Comparison of ENCODE assay signal across 8 cellular contexts in genomic region chr5:150488519-150489357, GRCh38. TPM values are rescaled to one million over a fixed set of nuclear protein-coding genes. Genes with fewer than 3 reads are reported as not detected.
DNase-seq lines count a peak whose midpoint lies in the region; ATAC-seq and TF ChIP-seq lines count a peak whose summit lies in the region.

No MANE protein-coding gene starts in this region.

- H3K9me3 Mint-ChIP-seq in type B pancreatic cell (no peaks in the 10 kb centered on the region), immature natural killer cell (no peaks in the 10 kb centered on the region)

- peaks cover 9% of the 10 kb centered on the region for H3K36me3 Mint-ChIP-seq in type B pancreatic cell
- no peaks in the 10 kb centered on the region for H3K36me3 Mint-ChIP-seq in immature natural killer cell

- DNase-seq in NB4 (ENCODE audit: low read depth) (peak; percentile 93), choroid plexus epithelial cell (ENCODE audit: low read depth) (peak; percentile 63), medulla oblongata (ENCODE audit: extremely low spot score) (peak; percentile 81), type B pancreatic cell (ENCODE audit: extremely low spot score, unreplicated experiment) (no peak), SHP77 treated with DMSO at 0.1 percent for 48 hours (lab: John Stamatoyannopoulos, UW) (no peak), immature natural killer cell (no peak)
- no peak for DNase-seq in stimulated activated CD4-positive, alpha-beta T cell treated with anti-CD3 and anti-CD28 coated beads, Interleukin-12 subunit alpha, Interleukin-12 subunit beta, amount 100 ng/mL, for 4 hours

- no peak for TF ChIP-seq CTCF in NB4 (IDR thresholded peaks at IDR 0.05; ENCODE audit: low read depth, low read length)
- TF ChIP-seq CTCF in choroid plexus epithelial cell (conservative IDR thresholded peaks at IDR 0.05; ENCODE audit: low read depth, low read length): no peak
- no peak for TF ChIP-seq CTCF in type B pancreatic cell (conservative IDR thresholded peaks at IDR 0.05)

- TF ChIP-seq POLR2A in NB4 (IDR thresholded peaks at IDR 0.05; ENCODE audit: extremely low read depth, insufficient read length): no peak

- peak overlapping the region; percentile 85 for H3K4me3 Mint-ChIP-seq in type B pancreatic cell
- H3K4me3 Mint-ChIP-seq in immature natural killer cell: peak overlapping the region in 2 of 5 donors; percentile 0 to 18

- H3K27me3 Mint-ChIP-seq in type B pancreatic cell (no peaks in the 10 kb centered on the region), immature natural killer cell (ENCODE audit: low read depth in 3 of 3) (peaks cover 9 to 16% (median 16%) of the 10 kb centered on the region in 3 donors)

- no peak for ATAC-seq in GM18520 (IDR thresholded peaks at IDR 0.05; ENCODE audit: unreplicated experiment)

- peak overlapping the region; percentile 40 for H3K4me3 ChIP-seq in NB4 (ENCODE audit: low read depth, low read length)
- peak overlapping the region; percentile 27 for H3K4me3 ChIP-seq in choroid plexus epithelial cell (ENCODE audit: low read depth, low read length)

- peaks cover 70% of the 10 kb centered on the region for H3K4me1 Mint-ChIP-seq in type B pancreatic cell (ENCODE audit: unreplicated experiment)
- H3K4me1 Mint-ChIP-seq in immature natural killer cell: peaks cover 9 to 14% of the 10 kb centered on the region in 2 donors

- H3K27ac Mint-ChIP-seq in type B pancreatic cell: peak overlapping the region; percentile 93
- peak overlapping the region in 1 of 6 donors; percentile 3 for H3K27ac Mint-ChIP-seq in immature natural killer cell

RNA-seq across cellular contexts. Expression of gene NDST1, which starts 19.2 kb away (rescaled TPM):
- 96.5 and 101 TPM in 2 replicates for total RNA-seq in type B pancreatic cell (ENCODE audit: low replicate concordance)
- polyA plus RNA-seq in immature natural killer cell: 1 to 10 TPM; 1.2 to 3.2 (median 1.4) TPM

RNA-seq across cellular contexts. Expression of gene RPS14, which starts 39.2 kb away (rescaled TPM):
- total RNA-seq in type B pancreatic cell (ENCODE audit: low replicate concordance): 2,469 and 2,543 TPM in 2 replicates
- polyA plus RNA-seq in immature natural killer cell: 1,000 to 10,000 TPM; 3,321 to 6,011 (median 3,509) TPM

Comparison
In these comparisons a context has a peak if more than half of its experiments do, and no peak if none do; other contexts are left out.
1. DNase-seq: peak in NB4 (single experiment), choroid plexus epithelial cell (single experiment) and medulla oblongata (single experiment); none in type B pancreatic cell (single experiment), stimulated activated CD4-positive, alpha-beta T cell treated with anti-CD3 and anti-CD28 coated beads, Interleukin-12 subunit alpha, Interleukin-12 subunit beta, amount 100 ng/mL, for 4 hours (single experiment), SHP77 treated with DMSO at 0.1 percent for 48 hours (single experiment) and immature natural killer cell (0 of 3).